Comparison of ENCODE assay signal across 21 cellular contexts in the genomic region with DNA sequence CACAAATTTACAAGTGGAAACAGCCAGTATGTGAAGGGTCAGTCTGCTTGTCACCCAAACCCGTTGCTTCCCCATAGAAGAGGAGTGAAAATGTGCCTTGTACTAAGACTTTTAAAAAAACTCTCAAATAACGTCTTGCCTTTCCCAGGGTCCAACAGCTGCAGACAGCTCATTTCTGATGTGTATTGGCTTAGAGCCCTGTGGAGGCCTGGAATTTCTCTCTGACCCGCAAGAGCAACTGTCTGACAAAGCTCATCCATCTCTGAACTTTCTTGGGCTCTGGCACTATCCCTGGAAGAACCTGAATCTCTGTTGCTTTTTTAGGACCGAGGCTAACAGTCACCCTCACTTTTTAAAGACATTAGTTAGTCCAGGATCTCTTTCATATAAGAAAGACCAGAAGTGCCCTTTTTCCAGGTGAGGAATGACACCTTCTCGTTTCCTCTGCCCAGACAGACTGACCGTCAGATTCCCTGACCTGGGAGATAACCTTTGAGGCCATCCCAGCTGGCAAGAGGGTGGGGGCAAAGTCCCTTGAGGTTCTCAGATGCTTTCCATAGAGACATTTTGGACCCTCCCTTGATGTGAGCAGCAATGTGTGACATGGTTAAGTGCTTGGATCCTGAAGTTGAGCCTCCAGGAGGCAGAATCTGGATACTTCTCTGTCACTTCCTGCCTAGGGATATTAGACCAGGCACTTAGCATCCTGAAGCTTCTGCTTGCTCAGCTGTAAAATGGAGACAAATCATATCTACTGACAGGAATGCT. TPM values are rescaled to one million over a fixed set of nuclear protein-coding genes. Genes with fewer than 3 reads are reported as not detected.
A peak's percentile ranks its signal among the peaks of the same experiment; 100 is the strongest.
DNase-seq lines count a peak whose midpoint lies in the region; ATAC-seq and TF ChIP-seq lines count a peak whose summit lies in the region.
"Had no signal": no experiment of that assay in that cellular context is flagged by ENCODE, and none has a peak within 500 bp of the region (broad histone marks: within the 10 kb centered on the region; RNA-seq: fewer than 3 reads in every experiment).

No MANE protein-coding gene starts in this region.

- H3K9ac ChIP-seq in endodermal cell (ENCODE audit: extremely low read depth, low read length, poor library complexity, severe bottlenecking) (peak overlapping the region; percentile 59), mesenchymal stem cell (ENCODE audit: low read length) (no peak overlapping the region)

- H2BK12ac ChIP-seq in mesenchymal stem cell (ENCODE audit: low read length in 2 of 2): no peak overlapping the region

- DNase-seq in cardiac muscle cell (ENCODE audit: low read depth in 1 of 2, low spot score in 1 of 2) (peak; percentile 44 to 68), left ventricle myocardium inferior (no peak), endodermal cell (peak; percentile 84), mesenchymal stem cell (peak; percentile 74), uterus (peak in 1 of 2 donors; percentile 55)
- no peak for DNase-seq in CD4-positive, alpha-beta T cell
- DNase-seq in effector CD4-positive, alpha-beta T cell: no peak
- DNase-seq: activated CD4-positive, alpha-beta T cell treated with anti-CD3 and anti-CD28 coated beads for 4 hours; activated T-cell treated with anti-CD3 and anti-CD28 coated beads, Interleukin-2, amount 50 U/mL, for 72 hours; adrenal gland; Karpas-422; NCI-H187; NCI-H748 treated with DMSO at 0.1 percent for 48 hours; stimulated activated naive CD4-positive, alpha-beta T cell treated with Interleukin-2 at 50 U/mL for 16 hours had no signal

- H3K4me3 ChIP-seq in cardiac muscle cell: no peak overlapping the region
- H3K4me3 ChIP-seq in left ventricle myocardium inferior: no peak overlapping the region
- peak overlapping the region; percentile 50 for H3K4me3 ChIP-seq in endodermal cell (ENCODE audit: low read length)
- H3K4me3 ChIP-seq in mesenchymal stem cell (ENCODE audit: insufficient read depth in 1 of 2, low read depth in 1 of 2, low read length in 2 of 2): no peak overlapping the region
- no peak overlapping the region for H3K4me3 ChIP-seq in uterus
- H3K4me3 ChIP-seq: adrenal gland, skin epidermis had no signal

- H2AFZ ChIP-seq in mesenchymal stem cell (ENCODE audit: low read depth, low read length): no peak overlapping the region

- H2AK5ac ChIP-seq in mesenchymal stem cell (ENCODE audit: low read length, severe bottlenecking): no peak overlapping the region

- H3K4me3 Mint-ChIP-seq in endodermal cell: no peak overlapping the region
- H3K4me3 Mint-ChIP-seq in CD4-positive, alpha-beta T cell: no peak overlapping the region
- H3K4me3 Mint-ChIP-seq: activated T-cell treated with anti-CD3 and anti-CD28 coated beads, Interleukin-2, amount 50 U/mL, for 72 hours; natural killer cell treated with Interleukin-12 subunit alpha and Interleukin-12 subunit beta and Interleukin-15 and Interleukin-18, amount 100 ng/mL, for 72 hours; T-helper 2 cell treated with Interferon-gamma antibody and Interleukin-4, amounts not matched to agents 5 μg/mL and 100 μg/mL, for 36 hours had no signal

- TF ChIP-seq CTCF in cardiac muscle cell (IDR thresholded peaks at IDR 0.05; ENCODE audit: low read depth, low read length): no peak
- TF ChIP-seq CTCF in left ventricle myocardium inferior (IDR thresholded peaks at IDR 0.05; ENCODE audit: borderline replicate concordance): no peak
- no peak for TF ChIP-seq CTCF in endodermal cell (conservative IDR thresholded peaks at IDR 0.05)
- TF ChIP-seq CTCF in uterus (IDR thresholded peaks at IDR 0.05): no peak
- TF ChIP-seq CTCF in CD4-positive, alpha-beta T cell (IDR thresholded peaks at IDR 0.05): no peak

- H2BK120ac ChIP-seq in mesenchymal stem cell (ENCODE audit: low read depth, low read length): no peak overlapping the region

- H3K9me3 Mint-ChIP-seq in endodermal cell: no peaks in the 10 kb centered on the region
- H3K9me3 Mint-ChIP-seq in CD4-positive, alpha-beta T cell: no peaks in the 10 kb centered on the region
- H3K9me3 Mint-ChIP-seq: activated T-cell treated with anti-CD3 and anti-CD28 coated beads, Interleukin-2, amount 50 U/mL, for 72 hours; natural killer cell treated with Interleukin-12 subunit alpha and Interleukin-12 subunit beta and Interleukin-15 and Interleukin-18, amount 100 ng/mL, for 72 hours; T-helper 2 cell treated with Interferon-gamma antibody and Interleukin-4, amounts not matched to agents 5 μg/mL and 100 μg/mL, for 36 hours had no signal

- no peaks in the 10 kb centered on the region for H3K4me1 ChIP-seq in cardiac muscle cell (ENCODE audit: low read depth)
- peaks cover 20% of the 10 kb centered on the region for H3K4me1 ChIP-seq in left ventricle myocardium inferior
- peaks cover 20% of the 10 kb centered on the region for H3K4me1 ChIP-seq in endodermal cell (ENCODE audit: control insufficient read depth, insufficient read depth, low read length)
- H3K4me1 ChIP-seq in mesenchymal stem cell (ENCODE audit: control insufficient read depth, insufficient read depth, low read depth, low read length): peaks cover 13% of the 10 kb centered on the region
- H3K4me1 ChIP-seq in uterus: peaks cover 0 to 10% of the 10 kb centered on the region in 2 donors

- H3K27me3 Mint-ChIP-seq in endodermal cell (ENCODE audit: insufficient read depth): peaks cover 1% of the 10 kb centered on the region
- peaks cover 37% of the 10 kb centered on the region for H3K27me3 Mint-ChIP-seq in CD4-positive, alpha-beta T cell

- no peaks in the 10 kb centered on the region for H3K36me3 Mint-ChIP-seq in endodermal cell (ENCODE audit: low read depth)
- H3K36me3 Mint-ChIP-seq in CD4-positive, alpha-beta T cell (ENCODE audit: low read depth): no peaks in the 10 kb centered on the region
- H3K36me3 Mint-ChIP-seq: natural killer cell treated with Interleukin-12 subunit alpha and Interleukin-12 subunit beta and Interleukin-15 and Interleukin-18, amount 100 ng/mL, for 72 hours had no signal

- H3K27ac Mint-ChIP-seq in endodermal cell: peak overlapping the region; percentile 89
- no peak overlapping the region for H3K27ac Mint-ChIP-seq in CD4-positive, alpha-beta T cell
- H3K27ac Mint-ChIP-seq: activated T-cell treated with anti-CD3 and anti-CD28 coated beads, Interleukin-2, amount 50 U/mL, for 72 hours; natural killer cell treated with Interleukin-12 subunit alpha and Interleukin-12 subunit beta and Interleukin-15 and Interleukin-18, amount 100 ng/mL, for 72 hours; T-helper 2 cell treated with Interferon-gamma antibody and Interleukin-4, amounts not matched to agents 5 μg/mL and 100 μg/mL, for 36 hours had no signal

- 42 to 43% methylated on average over 6 of the region's 6 CpGs for WGBS in endodermal cell (ENCODE audit: insufficient coverage in 1 of 2, insufficient read length in 1 of 2), 2 experiments
- WGBS in mesenchymal stem cell: 16% methylated on average over 5 of the region's 6 CpGs

- H2BK15ac ChIP-seq in mesenchymal stem cell (ENCODE audit: low read depth, poor library complexity, severe bottlenecking): no peak overlapping the region

- H3K18ac ChIP-seq in mesenchymal stem cell (ENCODE audit: low read depth in 1 of 2, low read length in 2 of 2): no peak overlapping the region

- H3K36me3 ChIP-seq in cardiac muscle cell: no peaks in the 10 kb centered on the region
- H3K36me3 ChIP-seq in left ventricle myocardium inferior: no peaks in the 10 kb centered on the region
- H3K36me3 ChIP-seq in endodermal cell (ENCODE audit: control insufficient read depth, insufficient read depth, low read length): no peaks in the 10 kb centered on the region
- H3K36me3 ChIP-seq in mesenchymal stem cell (ENCODE audit: control insufficient read depth in 1 of 2, insufficient read depth in 2 of 2, low read depth in 1 of 2, low read length in 2 of 2): no peaks in the 10 kb centered on the region
- H3K36me3 ChIP-seq in uterus: no peaks in the 10 kb centered on the region
- H3K36me3 ChIP-seq: adrenal gland had no signal

- no peak overlapping the region for H2BK5ac ChIP-seq in mesenchymal stem cell (ENCODE audit: low read depth, low read length, poor library complexity, severe bottlenecking)

- TF ChIP-seq POLR2A in uterus (IDR thresholded peaks at IDR 0.05): no peak

- no peak overlapping the region for H3K4ac ChIP-seq in mesenchymal stem cell (ENCODE audit: low read depth in 1 of 2, low read length in 2 of 2)

- H3K4me1 Mint-ChIP-seq in endodermal cell: peaks cover 34% of the 10 kb centered on the region
- H3K4me1 Mint-ChIP-seq in CD4-positive, alpha-beta T cell (ENCODE audit: low read depth): peaks cover 7% of the 10 kb centered on the region

- H4K8ac ChIP-seq in mesenchymal stem cell (ENCODE audit: low read length): no peak overlapping the region

- H4K91ac ChIP-seq in mesenchymal stem cell (ENCODE audit: low read length): no peak overlapping the region

- no peak overlapping the region for H3K4me2 ChIP-seq in mesenchymal stem cell (ENCODE audit: low read length, poor library complexity, severe bottlenecking)

- H3K9me3 ChIP-seq in cardiac muscle cell (ENCODE audit: low read depth) (no peaks in the 10 kb centered on the region), left ventricle myocardium inferior (replicated peaks) (no peaks in the 10 kb centered on the region), endodermal cell (ENCODE audit: control insufficient read depth, low read length) (no peaks in the 10 kb centered on the region), mesenchymal stem cell (ENCODE audit: control insufficient read depth, low read length) (no peaks in the 10 kb centered on the region), uterus (no peaks in the 10 kb centered on the region)
- H3K9me3 ChIP-seq in CD4-positive, alpha-beta T cell (ENCODE audit: control insufficient read depth, low read length): no peaks in the 10 kb centered on the region
- H3K9me3 ChIP-seq: adrenal gland had no signal

- CTCF ChIA-PET in CD4-positive, alpha-beta T cell (lab: Charles Lee): interaction anchor here (2.0 kb wide), 1 partner anchor 15 kb away, joined by 5 read pairs; no protein-coding TSS in a partner anchor

- H3K79me1 ChIP-seq in mesenchymal stem cell (replicated peaks; ENCODE audit: low read length, poor library complexity, severe bottlenecking): no peaks in the 10 kb centered on the region

- ATAC-seq in GM19324 (IDR thresholded peaks at IDR 0.05; ENCODE audit: low FRiP score, unreplicated experiment): no peak
- ATAC-seq in CD4-positive, alpha-beta T cell (ENCODE audit: poor library complexity): no peak
- ATAC-seq: activated T-cell treated with anti-CD3 and anti-CD28 coated beads, Interleukin-2, amount 50 U/mL, for 72 hours; natural killer cell treated with Interleukin-12 subunit alpha and Interleukin-12 subunit beta and Interleukin-15 and Interleukin-18, amount 100 ng/mL, for 72 hours had no signal

- H3K23ac ChIP-seq in mesenchymal stem cell (ENCODE audit: low read length in 2 of 2): no peak overlapping the region

- H3K27ac ChIP-seq in cardiac muscle cell (no peak overlapping the region), left ventricle myocardium inferior (replicated peaks) (no peak overlapping the region), endodermal cell (ENCODE audit: low read depth, low read length) (no peak overlapping the region), mesenchymal stem cell (ENCODE audit: low read length, poor library complexity, severe bottlenecking) (no peak overlapping the region), uterus (peak overlapping the region; percentile 3 to 20)
- H3K27ac ChIP-seq in CD4-positive, alpha-beta T cell (ENCODE audit: low read depth, low read length): no peak overlapping the region
- H3K27ac ChIP-seq: adrenal gland, skin epidermis had no signal

- intact Hi-C loops in left ventricle myocardium inferior (cut with micrococcal nuclease) (no loop called here), uterus (cut with DNase I; ENCODE audit: low total_unique reads) (no loop called here)
- intact Hi-C loops in CD4-positive, alpha-beta T cell (cut with DNase I, micrococcal nuclease): no loop called here

- H3K27me3 ChIP-seq in cardiac muscle cell (peaks cover 30% of the 10 kb centered on the region), left ventricle myocardium inferior (ENCODE audit: low read depth) (peaks cover 26% of the 10 kb centered on the region), endodermal cell (ENCODE audit: control insufficient read depth, insufficient read depth, low read length, poor library complexity, severe bottlenecking) (no peaks in the 10 kb centered on the region), mesenchymal stem cell (ENCODE audit: control insufficient read depth in 1 of 2, insufficient read depth in 1 of 2, low read length in 2 of 2) (peaks cover 37 to 51% of the 10 kb centered on the region in 2 experiments), uterus (peaks cover 0 to under 1% of the 10 kb centered on the region in 2 donors)
- peaks cover 21% of the 10 kb centered on the region for H3K27me3 ChIP-seq in CD4-positive, alpha-beta T cell (ENCODE audit: control insufficient read depth, insufficient read depth, low read length)

- H3K14ac ChIP-seq in mesenchymal stem cell (ENCODE audit: low read length in 2 of 2): no peak overlapping the region

- POLR2A ChIA-PET in CD4-positive, alpha-beta T cell (lab: Charles Lee): interaction anchor here (1.7 kb wide), 1 partner anchor 41 kb away, joined by 4 read pairs; a partner anchor contains a TSS

RNA-seq across cellular contexts. Expression of a gene that starts 4.4 kb away (rescaled TPM):
- total RNA-seq in cardiac muscle cell: 0.15 and 0.25 TPM in 2 replicates
- 0.07 and 0.64 TPM in 2 replicates for polyA plus RNA-seq in cardiac muscle cell
- total RNA-seq in left ventricle myocardium inferior: 0.16 TPM
- 10 to 100 TPM; 18.2 to 71.0 TPM for total RNA-seq in endodermal cell
- 36.1 TPM for polyA plus RNA-seq in endodermal cell (2013, experiment 1 of 2)
- polyA plus RNA-seq in endodermal cell (2013, experiment 2 of 2): 39.2 TPM
- polyA plus RNA-seq in mesenchymal stem cell (2013, experiment 1 of 2): not detected
- not detected for polyA plus RNA-seq in mesenchymal stem cell (2013, experiment 2 of 2)
- not detected for total RNA-seq in uterus
- total RNA-seq in CD4-positive, alpha-beta T cell: not detected
- total RNA-seq: A172; activated T-cell treated with anti-CD3 and anti-CD28 coated beads, Interleukin-2, amount 50 U/mL, for 72 hours; adrenal gland; glomerular endothelial cell; natural killer cell treated with Interleukin-12 subunit alpha and Interleukin-12 subunit beta and Interleukin-15 and Interleukin-18, amount 100 ng/mL, for 72 hours; RPMI7951 had no signal
- polyA plus RNA-seq: adrenal gland had no signal

RNA-seq across cellular contexts. Expression of a gene that starts 32.7 kb away (rescaled TPM):
- total RNA-seq in cardiac muscle cell (11.1 and 19.1 TPM in 2 replicates), left ventricle myocardium inferior (5.1 TPM), endodermal cell (10 to 100 TPM; 17.3 to 19.7 TPM), uterus (10 to 100 TPM in 2 of 4 donors, 1 to 10 TPM in 2; 1.8 to 21.6 (median 10.3) TPM)
- 5.7 and 14.3 TPM in 2 replicates for polyA plus RNA-seq in cardiac muscle cell
- polyA plus RNA-seq in endodermal cell (2013, experiment 1 of 2): 12.0 TPM
- polyA plus RNA-seq in endodermal cell (2013, experiment 2 of 2): 11.6 TPM
- polyA plus RNA-seq in mesenchymal stem cell (2013, experiment 1 of 2): 0.01 TPM
- 0.01 TPM for polyA plus RNA-seq in mesenchymal stem cell (2013, experiment 2 of 2)
- total RNA-seq in CD4-positive, alpha-beta T cell: under 1 TPM; 0.36 to 0.44 TPM

RNA-seq across cellular contexts. Expression of a gene that starts 42.0 kb away (rescaled TPM):
- 39.1 and 43.0 TPM in 2 replicates for total RNA-seq in cardiac muscle cell
- polyA plus RNA-seq in cardiac muscle cell: 36.8 and 40.3 TPM in 2 replicates
- 75.1 TPM for total RNA-seq in left ventricle myocardium inferior
- 100 to 1,000 TPM; 103 to 119 TPM for total RNA-seq in endodermal cell
- polyA plus RNA-seq in endodermal cell (2013, experiment 1 of 2): 85.9 TPM
- 81.0 TPM for polyA plus RNA-seq in endodermal cell (2013, experiment 2 of 2)
- polyA plus RNA-seq in mesenchymal stem cell (2013, experiment 1 of 2): 48.3 TPM
- polyA plus RNA-seq in mesenchymal stem cell (2013, experiment 2 of 2): 48.7 TPM
- 10 to 100 TPM; 26.9 to 70.3 (median 46.3) TPM for total RNA-seq in uterus
- 10 to 100 TPM; 21.4 to 22.6 TPM for total RNA-seq in CD4-positive, alpha-beta T cell

Comparison
In these comparisons a context has a peak if more than half of its experiments do, and no peak if none do; other contexts are left out.
1. DNase-seq: peak in cardiac muscle cell (2 of 2), endodermal cell (single experiment) and mesenchymal stem cell (single experiment); none in left ventricle myocardium inferior (single experiment), CD4-positive, alpha-beta T cell (0 of 10) and effector CD4-positive, alpha-beta T cell (single experiment).
2. H3K27ac ChIP-seq: peak in uterus (2 of 2); none in cardiac muscle cell (single experiment), left ventricle myocardium inferior (single experiment), endodermal cell (single experiment), mesenchymal stem cell (single experiment) and CD4-positive, alpha-beta T cell (single experiment).
3. RNA of a gene that starts 4.4 kb away (total RNA-seq): 18.2 to 71.0 TPM in endodermal cell; 0.16 TPM in left ventricle myocardium inferior (single experiment), 0.15 to 0.25 TPM in cardiac muscle cell, not detected in CD4-positive, alpha-beta T cell and not detected in uterus; every median in the first group is over 10 times any median in the second.